8 cellular contexts compared by ENCODE assay signal in genomic region chr19:41377977-41378707, GRCh38. TPM values are rescaled to one million over a fixed set of nuclear protein-coding genes. Genes with fewer than 3 reads are reported as not detected.
DNase-seq lines count a peak whose midpoint lies in the region; ATAC-seq and TF ChIP-seq lines count a peak whose summit lies in the region.

No MANE protein-coding gene starts in this region.

- CTCF ChIA-PET in MCF 10A (lab: Yijun Ruan, JAX) = interaction anchor here (0.6 kb wide), 1 partner anchor 28 kb away, joined by 3 read pairs; no protein-coding TSS in a partner anchor

- H3K4ac ChIP-seq in H9 (ENCODE audit: low read depth, low read length) (no peak overlapping the region), neuronal stem cell (ENCODE audit: low read length) (no peak overlapping the region)

- no peak overlapping the region for H4K5ac ChIP-seq in H9 (ENCODE audit: insufficient read length, low read depth, low read length)

- peak overlapping the region in 1 of 2 donors; percentile 28 for H3K4me3 ChIP-seq in neuronal stem cell (ENCODE audit: low read length in 2 of 2)

- peaks cover 7% of the 10 kb centered on the region for H3K23me2 ChIP-seq in H9 (ENCODE audit: insufficient read length, low read depth, low read length, poor library complexity, severe bottlenecking)

- no TSS peak for BruUV-seq in MCF 10A (replicated peaks; lab: Mats Ljungman, UMichigan)

- H3K4me3 Mint-ChIP-seq in H9 (peak overlapping the region in 1 of 2 experiments; percentile 79; a peak in 1 of 5 replicates), MCF 10A (ENCODE audit: unreplicated experiment) (no peak overlapping the region)
- H3K4me3 Mint-ChIP-seq in activated T-cell treated with anti-CD3 and anti-CD28 coated beads, Interleukin-2, amount 50 U/mL, for 72 hours = no peak overlapping the region

- DNase-seq in H9 (peak; percentile 73), neuronal stem cell (ENCODE audit: low spot score) (no peak), left lobe of liver (ENCODE audit: low spot score) (no peak), MCF 10A (ENCODE audit: unreplicated experiment) (no peak), RKO (ENCODE audit: low spot score) (no peak)
- peak in 1 of 2 donors; percentile 28 for DNase-seq in activated T-cell treated with anti-CD3 and anti-CD28 coated beads, Interleukin-2, amount 50 U/mL, for 72 hours
- DNase-seq in central memory CD4-positive, alpha-beta T cell = no peak

- peaks cover 3 to 20% of the 10 kb centered on the region in 2 donors for H3K36me3 ChIP-seq in neuronal stem cell (replicated peaks in 1 of 2; ENCODE audit: control insufficient read depth in 2 of 2, insufficient read depth in 2 of 2, low read length in 2 of 2)

- no peak overlapping the region for H3K27ac ChIP-seq in H9 (ENCODE audit: insufficient read length, low read depth, low read length)
- no peak overlapping the region for H3K27ac ChIP-seq in neuronal stem cell (replicated peaks; ENCODE audit: low read length)

- H3K27ac Mint-ChIP-seq in H9 (peak overlapping the region in 1 of 3 experiments; percentile 62; a peak in 1 of 7 replicates), MCF 10A (ENCODE audit: low read depth, unreplicated experiment) (no peak overlapping the region)
- H3K27ac Mint-ChIP-seq in activated T-cell treated with anti-CD3 and anti-CD28 coated beads, Interleukin-2, amount 50 U/mL, for 72 hours = no peak overlapping the region

- no peaks in the 10 kb centered on the region for H4K20me1 ChIP-seq in H9 (ENCODE audit: control insufficient read depth, insufficient read depth, insufficient read length)

- H3K4me1 Mint-ChIP-seq in H9 (peaks cover 12 to 19% of the 10 kb centered on the region in 2 experiments), MCF 10A (ENCODE audit: insufficient read depth, unreplicated experiment) (peaks cover 35% of the 10 kb centered on the region)
- peaks cover 15% of the 10 kb centered on the region for H3K4me1 Mint-ChIP-seq in activated T-cell treated with anti-CD3 and anti-CD28 coated beads, Interleukin-2, amount 50 U/mL, for 72 hours (ENCODE audit: low read depth)

- intact Hi-C loops in MCF 10A (cut with micrococcal nuclease) = no loop called here

- H3K36me3 Mint-ChIP-seq in H9 (ENCODE audit: insufficient read depth in 1 of 3, low read depth in 3 of 3) = peaks cover 0 to 4% (median 0%) of the 10 kb centered on the region in 3 experiments; a peak in 2 of 7 replicates
- H3K36me3 Mint-ChIP-seq in activated T-cell treated with anti-CD3 and anti-CD28 coated beads, Interleukin-2, amount 50 U/mL, for 72 hours (ENCODE audit: insufficient read depth in 2 of 2) = no peaks in the 10 kb centered on the region
- H3K36me3 Mint-ChIP-seq in MCF 10A (ENCODE audit: insufficient read depth, unreplicated experiment) = peaks cover 15% of the 10 kb centered on the region

- no peak overlapping the region for H3T11ph ChIP-seq in H9 (ENCODE audit: low read length)

- H3K4me1 ChIP-seq in H9 (ENCODE audit: insufficient read depth, low read length) (peaks cover 2% of the 10 kb centered on the region; the same call in 1 of the 2 replicates), neuronal stem cell (ENCODE audit: control insufficient read depth in 2 of 2, insufficient read depth in 1 of 2, low read depth in 1 of 2, low read length in 2 of 2) (peaks cover 0 to 7% of the 10 kb centered on the region in 2 donors)

- no peak overlapping the region for H2BK5ac ChIP-seq in H9 (ENCODE audit: insufficient read length, low read length)
- H2BK5ac ChIP-seq in neuronal stem cell (ENCODE audit: low read length) = no peak overlapping the region

- H2AK5ac ChIP-seq in H9 (ENCODE audit: insufficient read length, low read length) (no peak overlapping the region), neuronal stem cell (ENCODE audit: low read depth, low read length) (peak overlapping the region; percentile 32)

- H2BK12ac ChIP-seq in H9 (ENCODE audit: insufficient read length, low read depth, low read length) = no peak overlapping the region
- no peak overlapping the region for H2BK12ac ChIP-seq in neuronal stem cell (ENCODE audit: low read length)

- TF ChIP-seq CTCF in GM12874 (IDR thresholded peaks at IDR 0.05; ENCODE audit: insufficient read depth, low read depth, low read length) (peak; percentile 76), H9 (conservative IDR thresholded peaks at IDR 0.05) (peak; percentile 66), MCF 10A (IDR thresholded peaks at IDR 0.05; ENCODE audit: unreplicated experiment) (no peak)

- no peaks in the 10 kb centered on the region; a peak in 1 of 5 replicates for H3K9me3 Mint-ChIP-seq in H9
- no peaks in the 10 kb centered on the region for H3K9me3 Mint-ChIP-seq in activated T-cell treated with anti-CD3 and anti-CD28 coated beads, Interleukin-2, amount 50 U/mL, for 72 hours
- H3K9me3 Mint-ChIP-seq in MCF 10A (ENCODE audit: unreplicated experiment) = no peaks in the 10 kb centered on the region

- peak; percentile 25 to 50 for ATAC-seq in activated T-cell treated with anti-CD3 and anti-CD28 coated beads, Interleukin-2, amount 50 U/mL, for 72 hours (replicated peaks in 1 of 2)
- ATAC-seq in left lobe of liver = no peak

- H3K56ac ChIP-seq in H9 (ENCODE audit: insufficient read length, low read depth, low read length) = no peak overlapping the region

- H4K91ac ChIP-seq in H9 (ENCODE audit: insufficient read length, low read depth, low read length) (no peak overlapping the region), neuronal stem cell (ENCODE audit: low read depth, low read length, poor library complexity) (no peak overlapping the region)

- H3K9me3 ChIP-seq in H9 (ENCODE audit: control insufficient read depth, low read depth, low read length) (no peaks in the 10 kb centered on the region), neuronal stem cell (replicated peaks in 1 of 2; ENCODE audit: control insufficient read depth in 2 of 2, insufficient read depth in 1 of 2, low read depth in 1 of 2, low read length in 2 of 2) (no peaks in the 10 kb centered on the region)

- H3K23ac ChIP-seq in H9 (ENCODE audit: insufficient read length, low read depth, low read length) (no peak overlapping the region), neuronal stem cell (ENCODE audit: low read depth, low read length, poor library complexity) (no peak overlapping the region)

- H3K18ac ChIP-seq in H9 (ENCODE audit: insufficient read length, low read depth, low read length) = no peak overlapping the region
- no peak overlapping the region for H3K18ac ChIP-seq in neuronal stem cell (ENCODE audit: low read length)

- H2BK120ac ChIP-seq in H9 (ENCODE audit: low read depth, low read length, poor library complexity, severe bottlenecking) (no peak overlapping the region), neuronal stem cell (ENCODE audit: low read depth, low read length) (no peak overlapping the region)

- POLR2A ChIA-PET in MCF 10A (lab: Yijun Ruan, JAX) = interaction anchor here (0.8 to 1.5 kb wide), 3 partner anchors 10 to 61 kb away, joined by 3 to 6 read pairs (median 5); partner anchors contain the start of gene B9D2

- no peaks in the 10 kb centered on the region for H3K79me2 ChIP-seq in H9 (ENCODE audit: insufficient read depth, low read length)

- WGBS in H9 (ENCODE audit: extremely low coverage, insufficient read length, low lambda C conversion rate) = no CpG with 5 or more reads among the region's 9 CpGs
- WGBS in neuronal stem cell (ENCODE audit: extremely low coverage in 2 of 2, insufficient read length in 2 of 2, insufficient replicate concordance in 1 of 2), 2 donors = no CpG with 5 or more reads among the region's 9 CpGs

- H2AFZ ChIP-seq in H9 (ENCODE audit: low read length) (no peak overlapping the region), neuronal stem cell (ENCODE audit: low read length) (no peak overlapping the region)

- no peak overlapping the region for H2BK15ac ChIP-seq in H9 (ENCODE audit: low read depth, low read length)
- no peak overlapping the region for H2BK15ac ChIP-seq in neuronal stem cell (ENCODE audit: low read length)

- H3K79me1 ChIP-seq in H9 (ENCODE audit: insufficient read depth, low read depth, low read length, poor library complexity, severe bottlenecking) = no peaks in the 10 kb centered on the region
- H3K79me1 ChIP-seq in neuronal stem cell (ENCODE audit: low read depth, low read length) = no peaks in the 10 kb centered on the region

- no peak overlapping the region for H3K14ac ChIP-seq in H9 (ENCODE audit: insufficient read depth, low read length)
- H3K14ac ChIP-seq in neuronal stem cell (ENCODE audit: low read length) = no peak overlapping the region

- no peak overlapping the region for H2BK20ac ChIP-seq in H9 (ENCODE audit: low read depth, low read length, poor library complexity, severe bottlenecking)

- H3K4me2 ChIP-seq in H9 (ENCODE audit: insufficient read depth, insufficient read length, low read length) (no peak overlapping the region), neuronal stem cell (ENCODE audit: insufficient read depth, low read length, poor library complexity, severe bottlenecking) (no peak overlapping the region)

- H3K9ac ChIP-seq in H9 (ENCODE audit: extremely low read depth, insufficient read length, low read length) (no peak overlapping the region), neuronal stem cell (ENCODE audit: low read depth, low read length, poor library complexity) (no peak overlapping the region)

- H3K27me3 Mint-ChIP-seq in H9 (ENCODE audit: low read depth) (peaks cover 9% of the 10 kb centered on the region), MCF 10A (ENCODE audit: insufficient read depth, unreplicated experiment) (no peaks in the 10 kb centered on the region)
- no peaks in the 10 kb centered on the region for H3K27me3 Mint-ChIP-seq in activated T-cell treated with anti-CD3 and anti-CD28 coated beads, Interleukin-2, amount 50 U/mL, for 72 hours (ENCODE audit: low read depth)

- H3K27me3 ChIP-seq in H9 (ENCODE audit: insufficient read depth, low read length) (no peaks in the 10 kb centered on the region), neuronal stem cell (ENCODE audit: control insufficient read depth in 3 of 3, insufficient read depth in 3 of 3, low read depth in 1 of 3, low read length in 3 of 3) (peaks cover 0 to 3% (median 0%) of the 10 kb centered on the region in 3 experiments)

- H4K8ac ChIP-seq in H9 (replicated peaks; ENCODE audit: insufficient read length, low read depth, low read length) (no peak overlapping the region), neuronal stem cell (ENCODE audit: low read depth, low read length) (no peak overlapping the region)

RNA-seq across cellular contexts. Expression of gene TMEM91, which starts 1.8 kb away (rescaled TPM):
- total RNA-seq in H9 (2021) = 5.7 and 6.1 TPM in 2 replicates
- 10 to 100 TPM; 12.3 to 12.8 TPM for total RNA-seq in activated T-cell treated with anti-CD3 and anti-CD28 coated beads, Interleukin-2, amount 50 U/mL, for 72 hours
- polyA plus RNA-seq in neuronal stem cell (2013, experiment 1 of 2) = 8.6 TPM
- 8.3 TPM for polyA plus RNA-seq in neuronal stem cell (2013, experiment 2 of 2)
- total RNA-seq in left lobe of liver = 3.1 TPM
- 6.1 and 8.3 TPM in 2 replicates for total RNA-seq in MCF 10A (2022)

RNA-seq across cellular contexts. Expression of gene B9D2, which starts 14.2 kb away (rescaled TPM):
- total RNA-seq in H9 (2021) (4.8 and 5.2 TPM in 2 replicates), left lobe of liver (2.1 TPM), MCF 10A (2022) (5.5 and 5.7 TPM in 2 replicates)
- total RNA-seq in activated T-cell treated with anti-CD3 and anti-CD28 coated beads, Interleukin-2, amount 50 U/mL, for 72 hours = 1 to 10 TPM; 6.4 to 7.7 TPM
- polyA plus RNA-seq in neuronal stem cell (2013, experiment 1 of 2) = 6.5 TPM
- polyA plus RNA-seq in neuronal stem cell (2013, experiment 2 of 2) = 6.0 TPM

RNA-seq across cellular contexts. Expression of gene EXOSC5, which starts 19.0 kb away (rescaled TPM):
- total RNA-seq in H9 (2021) (58.7 and 62.1 TPM in 2 replicates), left lobe of liver (13.2 TPM), MCF 10A (2022) (38.1 and 45.8 TPM in 2 replicates)
- total RNA-seq in activated T-cell treated with anti-CD3 and anti-CD28 coated beads, Interleukin-2, amount 50 U/mL, for 72 hours = 10 to 100 TPM; 30.3 to 30.7 TPM
- 9.1 TPM for polyA plus RNA-seq in neuronal stem cell (2013, experiment 1 of 2)
- 9.4 TPM for polyA plus RNA-seq in neuronal stem cell (2013, experiment 2 of 2)

RNA-seq across cellular contexts. Expression of gene BCKDHA, which starts 19.5 kb away (rescaled TPM):
- total RNA-seq in H9 (2021) (21.1 and 28.3 TPM in 2 replicates), left lobe of liver (64.4 TPM), MCF 10A (2022) (29.1 and 33.6 TPM in 2 replicates)
- 10 to 100 TPM; 18.4 to 21.6 TPM for total RNA-seq in activated T-cell treated with anti-CD3 and anti-CD28 coated beads, Interleukin-2, amount 50 U/mL, for 72 hours
- 26.5 TPM for polyA plus RNA-seq in neuronal stem cell (2013, experiment 1 of 2)
- polyA plus RNA-seq in neuronal stem cell (2013, experiment 2 of 2) = 29.7 TPM

RNA-seq across cellular contexts. Expression of gene TGFB1, which starts 24.4 kb away (rescaled TPM):
- total RNA-seq in H9 (2021) (30.1 and 31.3 TPM in 2 replicates), left lobe of liver (7.9 TPM), MCF 10A (2022) (27.8 and 33.7 TPM in 2 replicates)
- 10 to 100 TPM; 93.5 to 94.2 TPM for total RNA-seq in activated T-cell treated with anti-CD3 and anti-CD28 coated beads, Interleukin-2, amount 50 U/mL, for 72 hours
- polyA plus RNA-seq in neuronal stem cell (2013, experiment 1 of 2) = 6.1 TPM
- 6.1 TPM for polyA plus RNA-seq in neuronal stem cell (2013, experiment 2 of 2)
